ENCODE assay signal across 11 cellular contexts in the genomic region with DNA sequence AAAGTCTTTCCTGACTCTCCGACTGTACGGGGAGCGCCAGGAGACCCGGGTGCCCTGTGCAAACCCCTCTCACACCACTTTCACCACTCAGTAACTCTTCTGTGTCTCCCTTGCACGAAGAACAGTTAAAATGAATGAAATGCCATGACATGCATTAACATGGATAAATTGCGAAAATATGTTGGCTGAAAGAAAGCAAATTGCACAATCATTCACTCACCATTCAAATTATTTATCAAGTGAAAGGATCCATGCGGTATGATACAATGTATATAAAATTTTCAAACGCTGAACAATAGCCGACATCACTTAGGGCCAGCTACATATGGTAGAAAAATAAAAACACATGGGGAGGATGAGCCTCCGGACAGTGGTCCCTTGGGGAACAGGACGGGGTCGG.
"Had no signal": no experiment of that assay in that cellular context is flagged by ENCODE, and none has a peak within 500 bp of the region (broad histone marks: within the 10 kb centered on the region; RNA-seq: fewer than 3 reads in every experiment).

No MANE protein-coding gene starts in this region.

- H3K27me3 ChIP-seq: suprapubic skin had no signal

- H3K9me3 Mint-ChIP-seq: activated CD4-positive, alpha-beta memory T cell treated with anti-CD3 and anti-CD28 coated beads for 36 hours; natural killer cell treated with Interleukin-12 subunit alpha and Interleukin-12 subunit beta and Interleukin-15 and Interleukin-18, amount 100 ng/mL, for 72 hours; T-helper 2 cell treated with Interferon-gamma antibody and Interleukin-4, amounts not matched to agents 5 μg/mL and 100 μg/mL, for 36 hours; type B pancreatic cell had no signal

- DNase-seq: activated CD4-positive, alpha-beta memory T cell treated with anti-CD3 and anti-CD28 coated beads for 36 hours; activated gamma-delta T cell treated with Interleukin-2 at 50 U/mL for 16 hours; activated T-cell treated with anti-CD3 and anti-CD28 coated beads, Interleukin-2, amount 50 U/mL, for 48 hours; effector CD4-positive, alpha-beta T cell; stimulated activated CD4-positive, alpha-beta T cell treated with anti-CD3 and anti-CD28 coated beads, Interleukin-2, amount 100 ng/mL, for 48 hours; stimulated activated naive CD8-positive, alpha-beta T cell treated with anti-CD3 and anti-CD28 coated beads, Interleukin-15, Interleukin-2, amounts not matched to agents 100 U/mL and 50 U/mL, for 24 hours; SW 1271 had no signal

- H3K36me3 Mint-ChIP-seq: activated CD4-positive, alpha-beta memory T cell treated with anti-CD3 and anti-CD28 coated beads for 36 hours; natural killer cell treated with Interleukin-12 subunit alpha and Interleukin-12 subunit beta and Interleukin-15 and Interleukin-18, amount 100 ng/mL, for 72 hours had no signal

- H3K36me3 ChIP-seq: suprapubic skin had no signal

- H3K27me3 Mint-ChIP-seq: type B pancreatic cell had no signal

- H3K4me3 ChIP-seq: suprapubic skin had no signal

- ATAC-seq: natural killer cell treated with Interleukin-12 subunit alpha and Interleukin-12 subunit beta and Interleukin-15 and Interleukin-18, amount 100 ng/mL, for 72 hours; stimulated activated naive CD8-positive, alpha-beta T cell treated with anti-CD3 and anti-CD28 coated beads, Interleukin-15, Interleukin-2, amounts not matched to agents 100 U/mL and 50 U/mL, for 24 hours had no signal

- H3K4me3 Mint-ChIP-seq: activated CD4-positive, alpha-beta memory T cell treated with anti-CD3 and anti-CD28 coated beads for 36 hours; natural killer cell treated with Interleukin-12 subunit alpha and Interleukin-12 subunit beta and Interleukin-15 and Interleukin-18, amount 100 ng/mL, for 72 hours; T-helper 2 cell treated with Interferon-gamma antibody and Interleukin-4, amounts not matched to agents 5 μg/mL and 100 μg/mL, for 36 hours; type B pancreatic cell had no signal

- H3K9me3 ChIP-seq: suprapubic skin had no signal

- H3K27ac ChIP-seq: suprapubic skin had no signal

- H3K27ac Mint-ChIP-seq: activated CD4-positive, alpha-beta memory T cell treated with anti-CD3 and anti-CD28 coated beads for 36 hours; T-helper 2 cell treated with Interferon-gamma antibody and Interleukin-4, amounts not matched to agents 5 μg/mL and 100 μg/mL, for 36 hours; type B pancreatic cell had no signal
